ENCODE assay signal across 28 cellular contexts in the genomic region with DNA sequence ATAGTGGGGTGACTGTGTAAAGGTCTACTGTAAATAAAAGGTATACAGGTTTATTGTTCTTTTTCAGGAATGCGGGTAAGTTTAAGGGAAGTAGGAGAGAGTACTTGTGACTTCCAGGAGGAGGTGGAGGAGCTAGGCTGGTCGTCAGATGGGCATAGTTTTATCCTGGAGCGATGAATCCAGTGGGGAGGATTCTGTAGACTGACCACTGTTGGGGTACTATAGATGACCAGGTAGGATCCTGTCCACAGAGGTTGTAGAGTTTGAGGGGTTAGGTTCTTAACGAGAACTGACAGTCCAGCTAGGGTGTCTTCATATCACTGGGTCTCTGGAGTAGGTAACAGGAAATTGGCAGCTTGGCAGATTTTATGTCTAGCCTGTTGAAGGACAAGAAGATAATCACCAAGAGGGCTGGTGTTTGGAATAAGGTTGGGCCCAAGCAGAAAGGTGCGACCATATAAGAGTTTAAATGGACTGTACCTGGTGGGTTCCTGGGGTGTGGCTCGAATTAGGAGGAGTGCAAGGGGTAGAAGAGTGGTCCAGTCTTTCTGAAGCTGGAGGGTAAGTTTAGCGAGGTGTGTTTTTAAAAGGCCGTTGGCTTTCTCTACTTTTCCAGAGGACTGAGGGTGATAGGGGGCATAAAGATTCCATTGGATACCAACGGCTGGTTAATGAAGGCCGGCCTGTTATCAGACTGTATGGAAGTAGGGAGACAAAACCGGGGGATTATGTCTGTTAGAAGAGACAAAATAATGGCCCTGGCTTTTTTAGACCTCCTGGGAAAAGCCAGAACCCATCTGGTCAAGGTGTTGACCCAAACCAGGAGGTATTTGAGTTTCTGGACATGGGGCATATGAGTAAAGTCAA.
"Had no signal": no experiment of that assay in that cellular context is flagged by ENCODE, and none has a peak within 500 bp of the region (broad histone marks: within the 10 kb centered on the region; RNA-seq: fewer than 3 reads in every experiment).

No MANE protein-coding gene starts in this region.

- H3K4me2 ChIP-seq: neural progenitor cell, smooth muscle cell had no signal

- H3K27me3 Mint-ChIP-seq: naive B cell; stimulated activated memory B cell treated with anti-CD40 and anti-IgM and Interleukin-4, amounts not matched to agents 10 μg/mL and 1 μg/mL and 100 μg/mL, for 72 hours; stimulated activated naive CD8-positive, alpha-beta T cell treated with anti-CD3 and anti-CD28 coated beads, Interleukin-15, amount 100 ng/mL, for 72 hours had no signal

- H3K9me3 Mint-ChIP-seq: neural progenitor cell had no signal

- H3K27me3 ChIP-seq: left lung, neural progenitor cell, neutrophil, right atrium auricular region, right lobe of liver, tibial nerve, upper lobe of left lung, vagina had no signal

- H3K4me1 ChIP-seq: left lung, lower lobe of right lung, neural progenitor cell, parathyroid adenoma, right atrium auricular region, right lobe of liver, tibial nerve, upper lobe of left lung, vagina had no signal

- H3K4me3 Mint-ChIP-seq: mesothelial cell of epicardium; naive B cell; natural killer cell; nephron progenitor cell; neural progenitor cell; stimulated activated memory B cell treated with anti-CD40 and anti-IgM and Interleukin-4, amounts not matched to agents 10 μg/mL and 1 μg/mL and 100 μg/mL, for 72 hours; stimulated activated naive CD8-positive, alpha-beta T cell treated with anti-CD3 and anti-CD28 coated beads, Interleukin-15, amount 100 ng/mL, for 72 hours had no signal

- H3K4me1 Mint-ChIP-seq: mesothelial cell of epicardium; natural killer cell; neural progenitor cell; stimulated activated memory B cell treated with anti-CD40 and anti-IgM and Interleukin-4, amounts not matched to agents 10 μg/mL and 1 μg/mL and 100 μg/mL, for 72 hours; stimulated activated naive CD8-positive, alpha-beta T cell treated with anti-CD3 and anti-CD28 coated beads, Interleukin-15, amount 100 ng/mL, for 72 hours had no signal

- ATAC-seq: left colon; left lung; lower lobe of right lung; natural killer cell; right lobe of liver; stimulated activated memory B cell treated with anti-CD40 and anti-IgM and Interleukin-4, amounts not matched to agents 10 μg/mL and 1 μg/mL and 100 μg/mL, for 72 hours; stimulated activated naive CD8-positive, alpha-beta T cell treated with anti-CD3 and anti-CD28 coated beads, Interleukin-15, amount 100 ng/mL, for 72 hours had no signal

- H3K9me3 ChIP-seq: lower lobe of right lung, right lobe of liver, vagina had no signal

- H3K9ac ChIP-seq: neural progenitor cell, parathyroid adenoma had no signal

- H2AFZ ChIP-seq: neural progenitor cell, parathyroid adenoma had no signal

- DNase-seq: kidney glomerular epithelial cell; left colon; left lung; lower lobe of right lung; mammary epithelial cell; mesendoderm; naive B cell; natural killer cell; nephron progenitor cell; occipital lobe; right lobe of liver; stimulated activated CD4-positive, alpha-beta T cell treated with anti-CD3 and anti-CD28 coated beads, Interleukin-1b, Interleukin-23, amount 100 ng/mL, for 48 hours; stimulated activated CD4-positive, alpha-beta T cell treated with anti-CD3 and anti-CD28 coated beads, Interleukin-2, amount 100 ng/mL, for 48 hours; stimulated activated CD4-positive, alpha-beta T cell treated with anti-CD3 and anti-CD28 coated beads, Interleukin-4, amount 100 ng/mL, for 4 hours; stimulated activated CD8-positive, alpha-beta memory T cell treated with anti-CD3 and anti-CD28 coated beads, Interleukin-4, amount 100 ng/mL, for 48 hours; stimulated activated naive CD4-positive, alpha-beta T cell treated with Interleukin-2 at 50 U/mL for 16 hours; stimulated activated naive CD8-positive, alpha-beta T cell treated with anti-CD3 and anti-CD28 coated beads, Interleukin-15, amount 100 ng/mL, for 72 hours; substantia nigra; upper lobe of left lung had no signal

- H3K36me3 ChIP-seq: left lung, lower lobe of right lung, neural progenitor cell, neutrophil, right atrium auricular region, right lobe of liver, tibial nerve, upper lobe of left lung, vagina had no signal

- H3K4me3 ChIP-seq: left lung, lower lobe of right lung, neural progenitor cell, right atrium auricular region, right lobe of liver, smooth muscle cell, tibial nerve, upper lobe of left lung, vagina had no signal

- H3K36me3 Mint-ChIP-seq: mesothelial cell of epicardium; naive B cell; natural killer cell; neural progenitor cell; stimulated activated memory B cell treated with anti-CD40 and anti-IgM and Interleukin-4, amounts not matched to agents 10 μg/mL and 1 μg/mL and 100 μg/mL, for 72 hours had no signal

- H3K27ac Mint-ChIP-seq: mesothelial cell of epicardium; naive B cell; natural killer cell; nephron progenitor cell; neural progenitor cell; stimulated activated memory B cell treated with anti-CD40 and anti-IgM and Interleukin-4, amounts not matched to agents 10 μg/mL and 1 μg/mL and 100 μg/mL, for 72 hours; stimulated activated naive CD8-positive, alpha-beta T cell treated with anti-CD3 and anti-CD28 coated beads, Interleukin-15, amount 100 ng/mL, for 72 hours had no signal

- H3K27ac ChIP-seq: left lung, lower lobe of right lung, neural progenitor cell, neutrophil, parathyroid adenoma, right atrium auricular region, right lobe of liver, tibial nerve, upper lobe of left lung, vagina had no signal
